1 cellular context compared by ENCODE assay signal in the genomic region with DNA sequence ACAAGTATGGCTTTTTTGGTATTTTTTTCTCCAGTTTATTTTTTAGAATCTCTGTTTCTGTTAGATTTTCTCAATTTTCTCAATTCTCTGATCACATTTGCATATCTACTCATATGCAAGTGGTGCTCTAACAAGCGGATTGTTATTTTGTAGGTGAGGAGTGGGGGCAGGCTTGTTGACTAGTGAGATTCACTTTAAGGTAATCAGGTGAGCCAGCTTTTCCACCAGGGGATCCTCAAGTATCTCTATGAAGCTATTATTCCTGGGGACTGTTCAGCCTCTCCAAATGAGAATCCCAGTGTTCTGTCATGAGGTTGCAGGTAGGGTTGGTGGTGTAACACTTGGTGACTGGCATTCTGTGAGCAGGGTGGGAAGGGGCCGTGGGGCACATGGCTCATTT.
TF ChIP-seq lines count a peak whose summit lies in the region.

No MANE protein-coding gene starts in this region.

TF ChIP-seq in WTC11, 78 proteins besides CTCF, POLR2A, EP300 and RAD21 (continued from another document):
- TF ChIP-seq, protein P1, sequence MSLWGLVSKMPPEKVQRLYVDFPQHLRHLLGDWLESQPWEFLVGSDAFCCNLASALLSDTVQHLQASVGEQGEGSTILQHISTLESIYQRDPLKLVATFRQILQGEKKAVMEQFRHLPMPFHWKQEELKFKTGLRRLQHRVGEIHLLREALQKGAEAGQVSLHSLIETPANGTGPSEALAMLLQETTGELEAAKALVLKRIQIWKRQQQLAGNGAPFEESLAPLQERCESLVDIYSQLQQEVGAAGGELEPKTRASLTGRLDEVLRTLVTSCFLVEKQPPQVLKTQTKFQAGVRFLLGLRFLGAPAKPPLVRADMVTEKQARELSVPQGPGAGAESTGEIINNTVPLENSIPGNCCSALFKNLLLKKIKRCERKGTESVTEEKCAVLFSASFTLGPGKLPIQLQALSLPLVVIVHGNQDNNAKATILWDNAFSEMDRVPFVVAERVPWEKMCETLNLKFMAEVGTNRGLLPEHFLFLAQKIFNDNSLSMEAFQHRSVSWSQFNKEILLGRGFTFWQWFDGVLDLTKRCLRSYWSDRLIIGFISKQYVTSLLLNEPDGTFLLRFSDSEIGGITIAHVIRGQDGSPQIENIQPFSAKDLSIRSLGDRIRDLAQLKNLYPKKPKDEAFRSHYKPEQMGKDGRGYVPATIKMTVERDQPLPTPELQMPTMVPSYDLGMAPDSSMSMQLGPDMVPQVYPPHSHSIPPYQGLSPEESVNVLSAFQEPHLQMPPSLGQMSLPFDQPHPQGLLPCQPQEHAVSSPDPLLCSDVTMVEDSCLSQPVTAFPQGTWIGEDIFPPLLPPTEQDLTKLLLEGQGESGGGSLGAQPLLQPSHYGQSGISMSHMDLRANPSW (CRISPR knock-in tag; conservative IDR thresholded peaks at IDR 0.05; ENCODE audit: low read depth) = no peak
- TF ChIP-seq SMAD3 (CRISPR knock-in tag; IDR thresholded peaks at IDR 0.05; ENCODE audit: borderline replicate concordance) = no peak
- TF ChIP-seq, protein P2, sequence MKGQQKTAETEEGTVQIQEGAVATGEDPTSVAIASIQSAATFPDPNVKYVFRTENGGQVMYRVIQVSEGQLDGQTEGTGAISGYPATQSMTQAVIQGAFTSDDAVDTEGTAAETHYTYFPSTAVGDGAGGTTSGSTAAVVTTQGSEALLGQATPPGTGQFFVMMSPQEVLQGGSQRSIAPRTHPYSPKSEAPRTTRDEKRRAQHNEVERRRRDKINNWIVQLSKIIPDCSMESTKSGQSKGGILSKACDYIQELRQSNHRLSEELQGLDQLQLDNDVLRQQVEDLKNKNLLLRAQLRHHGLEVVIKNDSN (CRISPR knock-in tag; IDR thresholded peaks at IDR 0.05) = no peak
- TF ChIP-seq HMGA2 (CRISPR knock-in tag; IDR thresholded peaks at IDR 0.05) = no peak
- TF ChIP-seq TCF7 (CRISPR knock-in tag; IDR thresholded peaks at IDR 0.05; ENCODE audit: low read depth) = no peak
- TF ChIP-seq OVOL2 (CRISPR knock-in tag; IDR thresholded peaks at IDR 0.05; ENCODE audit: borderline replicate concordance) = no peak
- no peak for TF ChIP-seq GABPB1 (CRISPR knock-in tag; IDR thresholded peaks at IDR 0.05)
- TF ChIP-seq ZBTB21 (CRISPR knock-in tag; IDR thresholded peaks at IDR 0.05; ENCODE audit: borderline replicate concordance) = no peak
